In genomic region chr6:88982720-88983119, GRCh38 we compare ENCODE assay signal across 1 cellular context.
A peak's percentile ranks its signal among the peaks of the same experiment; 100 is the strongest.
TF ChIP-seq lines count a peak whose summit lies in the region.

No MANE protein-coding gene starts in this region.

TF ChIP-seq in K562, 482 proteins besides CTCF, POLR2A, EP300 and RAD21 (continued from another document):
- TF ChIP-seq DEAF1 (CRISPR knock-in tag; IDR thresholded peaks at IDR 0.05) (peak; percentile 78), RFX1 (IDR thresholded peaks at IDR 0.05) (peak; percentile 60; the same call in 1 of the 2 replicates), DMBX1 (CRISPR knock-in tag; IDR thresholded peaks at IDR 0.05; ENCODE audit: borderline replicate concordance) (no peak), ARID2 (IDR thresholded peaks at IDR 0.05) (0 out of 2 replicates have a peak, but pooled peaks have one; percentile 18)
